In the genomic region with DNA sequence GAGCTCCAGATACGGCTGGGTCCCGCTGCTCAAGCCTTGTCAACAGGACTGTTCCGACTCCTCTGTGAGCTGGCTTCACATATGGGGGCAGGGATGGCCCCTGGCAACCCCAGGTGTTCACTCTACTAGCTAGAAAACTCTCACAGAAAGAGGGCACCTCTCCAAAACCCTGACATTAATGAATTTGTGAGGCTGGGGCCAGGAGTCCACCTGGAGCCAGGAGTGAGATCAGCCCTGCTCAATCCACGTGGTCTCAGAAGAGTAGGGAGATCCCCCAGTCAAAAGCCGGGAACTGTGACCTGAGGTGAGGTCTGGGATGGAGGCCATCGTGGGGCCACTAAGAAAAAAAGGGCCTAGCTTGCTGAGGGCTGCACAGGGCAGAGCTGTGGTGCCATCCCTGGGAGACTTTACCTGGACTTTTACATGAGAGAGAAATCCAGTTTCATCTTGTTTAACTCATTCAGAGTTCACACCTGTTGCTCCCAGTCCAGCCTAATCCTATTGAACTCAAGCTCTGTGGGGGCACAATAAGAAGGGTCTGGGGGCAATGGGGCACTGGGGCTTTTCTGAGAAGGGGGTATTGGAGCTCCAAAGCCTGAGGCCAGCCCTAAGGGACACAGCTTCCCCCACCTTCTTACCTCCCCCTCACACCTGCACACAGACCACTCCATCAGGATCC, we compare ENCODE assay signal across 27 cellular contexts.
"Had no signal": no experiment of that assay in that cellular context is flagged by ENCODE, and none has a peak within 500 bp of the region (broad histone marks: within the 10 kb centered on the region; RNA-seq: fewer than 3 reads in every experiment).

No MANE protein-coding gene starts in this region.

- H3K27me3 Mint-ChIP-seq: stimulated activated naive CD8-positive, alpha-beta T cell treated with anti-CD3 and anti-CD28 coated beads, Interleukin-15, amount 100 ng/mL, for 72 hours had no signal

- H3K9me3 ChIP-seq: esophagus muscularis mucosa, gastroesophageal sphincter, heart left ventricle, left lung, mucosa of descending colon, prostate gland, right atrium auricular region, suprapubic skin, transverse colon, vagina had no signal

- H3K9ac ChIP-seq: parathyroid adenoma had no signal

- H2AFZ ChIP-seq: hepatocyte, parathyroid adenoma had no signal

- H3K27ac ChIP-seq: coronary artery, esophagus muscularis mucosa, foreskin keratinocyte, gastroesophageal sphincter, heart left ventricle, hepatocyte, left lung, parathyroid adenoma, prostate gland, right atrium auricular region, suprapubic skin, transverse colon, vagina had no signal

- H3K4me3 Mint-ChIP-seq: mesothelial cell of epicardium; naive B cell; natural killer cell treated with Interleukin-12 subunit alpha and Interleukin-12 subunit beta and Interleukin-15 and Interleukin-18, amount 100 ng/mL, for 72 hours; neural crest cell; stimulated activated naive CD8-positive, alpha-beta T cell treated with anti-CD3 and anti-CD28 coated beads, Interleukin-15, amount 100 ng/mL, for 72 hours had no signal

- DNase-seq: dermis blood vessel endothelial cell; effector memory CD4-positive, alpha-beta T cell; foreskin keratinocyte; heart left ventricle; left cardiac atrium; left lung; mesenchymal stem cell; mucosa of descending colon; naive B cell; stimulated activated CD4-positive, alpha-beta T cell treated with anti-CD3 and anti-CD28 coated beads, Interleukin-4, amount 100 ng/mL, for 4 hours; stimulated activated naive CD4-positive, alpha-beta T cell; stimulated activated naive CD8-positive, alpha-beta T cell treated with anti-CD3 and anti-CD28 coated beads, Interleukin-15, amount 100 ng/mL, for 72 hours; transverse colon had no signal

- H3K36me3 ChIP-seq: esophagus muscularis mucosa, gastroesophageal sphincter, heart left ventricle, left lung, prostate gland, right atrium auricular region, suprapubic skin, transverse colon, vagina had no signal

- H3K27me3 ChIP-seq: right atrium auricular region, transverse colon, vagina had no signal

- H3K9me3 Mint-ChIP-seq: mesothelial cell of epicardium; naive B cell; natural killer cell treated with Interleukin-12 subunit alpha and Interleukin-12 subunit beta and Interleukin-15 and Interleukin-18, amount 100 ng/mL, for 72 hours; neural crest cell; stimulated activated naive CD8-positive, alpha-beta T cell treated with anti-CD3 and anti-CD28 coated beads, Interleukin-15, amount 100 ng/mL, for 72 hours had no signal

- H3K4me1 ChIP-seq: esophagus muscularis mucosa, foreskin keratinocyte, gastroesophageal sphincter, heart left ventricle, left lung, parathyroid adenoma, prostate gland, right atrium auricular region, suprapubic skin, transverse colon, vagina had no signal

- ATAC-seq: foreskin keratinocyte; gastroesophageal sphincter; heart left ventricle; left cardiac atrium; left lung; mucosa of descending colon; sciatic nerve; stimulated activated naive CD8-positive, alpha-beta T cell treated with anti-CD3 and anti-CD28 coated beads, Interleukin-15, amount 100 ng/mL, for 72 hours had no signal

- H3K4me1 Mint-ChIP-seq: mesothelial cell of epicardium; neural crest cell; stimulated activated naive CD8-positive, alpha-beta T cell treated with anti-CD3 and anti-CD28 coated beads, Interleukin-15, amount 100 ng/mL, for 72 hours had no signal

- H3K36me3 Mint-ChIP-seq: mesothelial cell of epicardium; naive B cell; natural killer cell treated with Interleukin-12 subunit alpha and Interleukin-12 subunit beta and Interleukin-15 and Interleukin-18, amount 100 ng/mL, for 72 hours had no signal

- H3K4me3 ChIP-seq: coronary artery, esophagus muscularis mucosa, gastroesophageal sphincter, heart left ventricle, hepatocyte, left lung, mucosa of descending colon, prostate gland, right atrium auricular region, smooth muscle cell, suprapubic skin, transverse colon, vagina had no signal

- H3K4me2 ChIP-seq: hepatocyte, smooth muscle cell had no signal

- H3K27ac Mint-ChIP-seq: mesothelial cell of epicardium; natural killer cell treated with Interleukin-12 subunit alpha and Interleukin-12 subunit beta and Interleukin-15 and Interleukin-18, amount 100 ng/mL, for 72 hours had no signal
